18 cellular contexts compared by ENCODE assay signal in the genomic region with DNA sequence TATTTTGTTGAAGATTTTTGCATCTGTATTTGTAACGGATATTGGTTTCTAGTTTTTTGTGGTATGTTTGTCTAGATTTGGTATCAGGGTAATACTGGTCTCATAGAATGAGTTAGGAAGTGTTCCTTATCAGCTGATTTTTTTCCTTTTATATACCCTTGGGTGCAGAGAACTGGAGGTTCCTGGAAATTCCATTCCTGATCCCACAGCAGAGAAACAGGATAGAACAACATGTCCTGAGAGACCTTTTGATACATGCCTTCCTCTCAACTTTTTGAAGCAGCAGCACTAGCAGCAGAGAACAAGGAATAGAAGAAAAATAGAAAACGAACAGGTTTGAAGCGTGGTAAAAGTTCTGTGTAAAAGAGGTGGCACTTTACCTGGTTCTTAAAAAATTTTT. TPM values are rescaled to one million over a fixed set of nuclear protein-coding genes. Genes with fewer than 3 reads are reported as not detected.
DNase-seq lines count a peak whose midpoint lies in the region; ATAC-seq, FAIRE-seq and TF ChIP-seq lines count a peak whose summit lies in the region.
"Had no signal": no experiment of that assay in that cellular context is flagged by ENCODE, and none has a peak within 500 bp of the region (broad histone marks: within the 10 kb centered on the region; RNA-seq: fewer than 3 reads in every experiment).

No MANE protein-coding gene starts in this region.

- H3K9me3 ChIP-seq in endothelial cell of umbilical vein (replicated peaks; ENCODE audit: control insufficient read depth, insufficient read depth, low read length) (no peaks in the 10 kb centered on the region), ovary (no peaks in the 10 kb centered on the region)
- H3K9me3 ChIP-seq: Peyer's patch had no signal

- peaks cover 1% of the 10 kb centered on the region for H3K79me2 ChIP-seq in endothelial cell of umbilical vein (ENCODE audit: control insufficient read depth, insufficient read depth, low read length)

- H3K9me3 Mint-ChIP-seq in mesothelial cell of epicardium (peaks cover 2% of the 10 kb centered on the region), type B pancreatic cell (no peaks in the 10 kb centered on the region)

- CTCF ChIA-PET in endothelial cell of umbilical vein (lab: Charles Lee), result interaction anchor here (1.1 to 1.6 kb wide), 3 partner anchors 8 to 282 kb away, joined by 3 to 4 read pairs (median 3); no protein-coding TSS in a partner anchor

- no peak overlapping the region for H3K4me3 ChIP-seq in endothelial cell of umbilical vein (replicated peaks in 1 of 3; ENCODE audit: insufficient read depth in 1 of 3, low read depth in 1 of 3, low read length in 3 of 3)
- no peak overlapping the region for H3K4me3 ChIP-seq in ovary
- H3K4me3 ChIP-seq: BLaER1 treated with 17β-estradiol and CSF1 and Interleukin-3, amounts not matched to agents 10 nM and 100 nM; Peyer's patch had no signal

- TF ChIP-seq EP300 in ovary (IDR thresholded peaks at IDR 0.05), result no peak

- no peak overlapping the region for H2AFZ ChIP-seq in endothelial cell of umbilical vein (ENCODE audit: low read depth, low read length)

- no peaks in the 10 kb centered on the region for H3K9me1 ChIP-seq in endothelial cell of umbilical vein (replicated peaks; ENCODE audit: control insufficient read depth, extremely low read depth, insufficient read depth, low read length)

- POLR2A ChIA-PET in endothelial cell of umbilical vein (lab: Charles Lee), result no interaction called here

- DNase-seq in Right ventricle myocardium inferior (ENCODE audit: missing footprints) (no peak), left cardiac atrium (no peak), endothelial cell of umbilical vein (ENCODE audit: low read depth, low spot score) (peak; percentile 83), mesothelial cell of epicardium (ENCODE audit: low spot score in 2 of 2, unreplicated experiment in 2 of 2) (no peak), type B pancreatic cell (ENCODE audit: extremely low spot score, unreplicated experiment) (no peak), ovary (no peak), amygdala (lab: John Stamatoyannopoulos, UW) (no peak)
- no peak for DNase-seq in stimulated activated CD4-positive, alpha-beta T cell treated with anti-CD3 and anti-CD28 coated beads, Interleukin-4, amount 100 ng/mL, for 4 hours
- DNase-seq: DMS153, EL, HCEC 1CT, NCI-H1417 treated with DMSO at 0.1 percent for 48 hours, NCI-H2029, NCI-H2171 treated with DMSO at 0.1 percent for 48 hours, Peyer's patch had no signal

- FAIRE-seq in endothelial cell of umbilical vein (lab: Jason Lieb, UNC), result peak; percentile 67
- FAIRE-seq: GM18507, GM19239 had no signal

- no peak overlapping the region for H3K9ac ChIP-seq in endothelial cell of umbilical vein (replicated peaks; ENCODE audit: extremely low read depth, insufficient read depth, low read length)
- H3K9ac ChIP-seq: BLaER1 treated with 17β-estradiol and CSF1 and Interleukin-3, amounts not matched to agents 10 nM and 100 nM had no signal

- H3K4me1 ChIP-seq in endothelial cell of umbilical vein (ENCODE audit: control insufficient read depth, extremely low read depth, insufficient read depth, low read length) (peaks cover 41% of the 10 kb centered on the region), ovary (ENCODE audit: insufficient read depth) (peaks cover 12% of the 10 kb centered on the region)
- H3K4me1 ChIP-seq: Peyer's patch had no signal

- H3K27me3 ChIP-seq in endothelial cell of umbilical vein (ENCODE audit: control insufficient read depth in 2 of 2, insufficient read depth in 2 of 2, low read length in 2 of 2) (no peaks in the 10 kb centered on the region), ovary (no peaks in the 10 kb centered on the region)
- H3K27me3 ChIP-seq: BLaER1 treated with 17β-estradiol and CSF1 and Interleukin-3, amounts not matched to agents 10 nM and 100 nM; Peyer's patch had no signal

- H4K20me1 ChIP-seq in endothelial cell of umbilical vein (replicated peaks; ENCODE audit: control insufficient read depth, extremely low read depth, insufficient read depth, low read length), result no peaks in the 10 kb centered on the region

- intact Hi-C loops in Right ventricle myocardium inferior (cut with DNase I) (loop anchor here (5.0 kb wide), 1 partner anchor 68 kb away; a partner anchor contains a TSS), left cardiac atrium (cut with DNase I) (no loop called here), endothelial cell of umbilical vein (cut with micrococcal nuclease) (loop anchor here (2.0 kb wide), 1 partner anchor 37 kb away; a partner anchor contains a TSS), ovary (cut with DNase I) (no loop called here)

- peaks cover 35% of the 10 kb centered on the region for H3K36me3 Mint-ChIP-seq in mesothelial cell of epicardium
- H3K36me3 Mint-ChIP-seq in type B pancreatic cell, result peaks cover 53% of the 10 kb centered on the region

- no TSS peak for BruUV-seq in endothelial cell of umbilical vein (replicated peaks; lab: Mats Ljungman, UMichigan)

- no peak for TF ChIP-seq CTCF in endothelial cell of umbilical vein (IDR thresholded peaks at IDR 0.05; ENCODE audit: extremely low read depth in 1 of 2, insufficient read depth in 1 of 2, low read depth in 1 of 2, low read length in 2 of 2)
- no peak for TF ChIP-seq CTCF in mesothelial cell of epicardium (IDR thresholded peaks at IDR 0.05; ENCODE audit: unreplicated experiment)
- no peak for TF ChIP-seq CTCF in type B pancreatic cell (conservative IDR thresholded peaks at IDR 0.05)
- no peak for TF ChIP-seq CTCF in ovary (IDR thresholded peaks at IDR 0.05)

- ATAC-seq in Right ventricle myocardium inferior (peak; percentile 67), left cardiac atrium (no peak)

- H3K4me3 Mint-ChIP-seq in mesothelial cell of epicardium, result no peak overlapping the region
- no peak overlapping the region for H3K4me3 Mint-ChIP-seq in type B pancreatic cell

- H3K27me3 Mint-ChIP-seq in mesothelial cell of epicardium (ENCODE audit: low read depth) (no peaks in the 10 kb centered on the region), type B pancreatic cell (no peaks in the 10 kb centered on the region)

- H3K27ac Mint-ChIP-seq in mesothelial cell of epicardium (peak overlapping the region; percentile 7), type B pancreatic cell (peak overlapping the region; percentile 50)

- peak overlapping the region; percentile 53 for H3K4me2 ChIP-seq in endothelial cell of umbilical vein (ENCODE audit: insufficient read depth, low read length)
- H3K4me2 ChIP-seq: BLaER1 treated with 17β-estradiol and CSF1 and Interleukin-3, amounts not matched to agents 10 nM and 100 nM had no signal

- H3K4me1 Mint-ChIP-seq in mesothelial cell of epicardium, result peaks cover 32% of the 10 kb centered on the region
- H3K4me1 Mint-ChIP-seq in type B pancreatic cell (ENCODE audit: unreplicated experiment), result peaks cover 17% of the 10 kb centered on the region

- H3K36me3 ChIP-seq in endothelial cell of umbilical vein (ENCODE audit: control insufficient read depth in 2 of 2, extremely low read depth in 1 of 2, insufficient read depth in 2 of 2, low read length in 2 of 2) (peaks cover 6 to 8% of the 10 kb centered on the region in 2 experiments), ovary (no peaks in the 10 kb centered on the region)

- TF ChIP-seq POLR2A in endothelial cell of umbilical vein (IDR thresholded peaks at IDR 0.05; ENCODE audit: low read depth, low read length) (peak; percentile 52), ovary (IDR thresholded peaks at IDR 0.05) (no peak)

- H3K27ac ChIP-seq in endothelial cell of umbilical vein (ENCODE audit: insufficient read depth, low read depth, low read length) (no peak overlapping the region), ovary (no peak overlapping the region)
- H3K27ac ChIP-seq: BLaER1 treated with 17β-estradiol and CSF1 and Interleukin-3, amounts not matched to agents 10 nM and 100 nM; Peyer's patch had no signal

- WGBS in ovary, 3 donors, result 80 to 86% (median 83%) methylated on average over 3 of the region's 3 CpGs

- dilution Hi-C loops in endothelial cell of umbilical vein (cut with MboI; ENCODE audit: extremely low pct_ligation_motif_present, low sequenced_read_pairs), result no loop called here

TF ChIP-seq in endothelial cell of umbilical vein, 7 proteins besides CTCF, POLR2A, EP300 and RAD21:
- TF ChIP-seq POLR2AphosphoS5 (IDR thresholded peaks at IDR 0.05; ENCODE audit: insufficient read depth, low read depth, low read length), result no peak
- no peak for TF ChIP-seq FOS (IDR thresholded peaks at IDR 0.05; ENCODE audit: borderline replicate concordance, insufficient read depth, low read length)
- no peak for TF ChIP-seq JUN (IDR thresholded peaks at IDR 0.05; ENCODE audit: borderline replicate concordance, insufficient read depth, insufficient read length, low read depth)
- TF ChIP-seq GATA2 (IDR thresholded peaks at IDR 0.05; ENCODE audit: insufficient read depth, insufficient read length, low read depth, low read length), result no peak
- TF ChIP-seq, protein P1, sequence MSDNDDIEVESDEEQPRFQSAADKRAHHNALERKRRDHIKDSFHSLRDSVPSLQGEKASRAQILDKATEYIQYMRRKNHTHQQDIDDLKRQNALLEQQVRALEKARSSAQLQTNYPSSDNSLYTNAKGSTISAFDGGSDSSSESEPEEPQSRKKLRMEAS (IDR thresholded peaks at IDR 0.05; ENCODE audit: insufficient read depth, insufficient read length), result no peak
- TF ChIP-seq MYC (IDR thresholded peaks at IDR 0.05; ENCODE audit: low read depth, low read length), result no peak
- TF ChIP-seq EZH2 (IDR thresholded peaks at IDR 0.05; ENCODE audit: borderline replicate concordance, low read depth, low read length, severe bottlenecking), result no peak

RNA-seq across cellular contexts. Expression of a gene that starts 36.8 kb away (rescaled TPM):
- total RNA-seq in Right ventricle myocardium inferior (32.4 TPM), left cardiac atrium (10 to 100 TPM; 30.4 to 34.2 TPM), endothelial cell of umbilical vein (47.3 and 49.9 TPM in 2 replicates), mesothelial cell of epicardium (39.8 to 42.8 TPM (median 42.7 TPM) in 3 replicates), type B pancreatic cell (ENCODE audit: low replicate concordance) (43.4 and 46.9 TPM in 2 replicates), ovary (10 to 100 TPM; 27.1 to 57.8 (median 33.6) TPM)
- polyA plus RNA-seq in endothelial cell of umbilical vein (32.9 and 42.8 TPM in 2 replicates), ovary (10 to 100 TPM; 23.7 to 41.3 TPM)
- polyA plus RNA-seq in endothelial cell of umbilical vein (2011; cell fraction: cytosol; rRNA removed), result 38.3 and 49.0 TPM in 2 replicates
- 73.7 and 80.9 TPM in 2 replicates for polyA plus RNA-seq in endothelial cell of umbilical vein (2011; cell fraction: nucleus; rRNA removed)
- 60.5 and 68.2 TPM in 2 replicates for polyA plus RNA-seq in endothelial cell of umbilical vein (2012)
- 63.1 and 82.2 TPM in 2 replicates for polyA minus RNA-seq in endothelial cell of umbilical vein
- 14.7 TPM for polyA minus RNA-seq in endothelial cell of umbilical vein (2011; cell fraction: cytosol; rRNA and poly(A)+ RNA removed)
- 114 and 187 TPM in 2 replicates for polyA minus RNA-seq in endothelial cell of umbilical vein (2011; cell fraction: nucleus; rRNA and poly(A)+ RNA removed)

Comparison
In these comparisons a context has a peak if more than half of its experiments do, and no peak if none do; other contexts are left out.
1. intact Hi-C loops: an anchor here in Right ventricle myocardium inferior (5.0 kb wide) and endothelial cell of umbilical vein (2.0 kb wide); none called in left cardiac atrium and ovary.